ENCODE assay signal across 17 cellular contexts in the genomic region with DNA sequence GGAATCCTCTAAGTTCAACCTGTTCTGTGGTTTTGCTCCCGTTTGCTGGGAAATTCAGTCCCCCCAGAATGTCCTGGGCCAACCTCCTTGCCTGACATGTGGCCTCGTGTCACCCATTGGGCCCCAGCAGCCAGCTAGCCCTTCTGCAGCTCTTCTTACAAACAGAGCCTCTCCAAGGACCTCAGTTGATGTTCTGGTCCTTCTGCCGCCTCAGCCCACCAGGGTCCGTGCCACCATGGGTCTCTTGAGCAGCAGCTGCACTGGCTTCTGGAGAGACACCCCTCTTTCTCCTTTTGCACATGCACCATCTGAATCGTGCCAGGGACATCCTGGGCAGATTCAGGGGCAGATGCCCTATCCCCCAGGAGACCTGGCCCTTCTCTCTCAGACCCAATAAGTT.
DNase-seq lines count a peak whose midpoint lies in the region; ATAC-seq and TF ChIP-seq lines count a peak whose summit lies in the region.
"Had no signal": no experiment of that assay in that cellular context is flagged by ENCODE, and none has a peak within 500 bp of the region (broad histone marks: within the 10 kb centered on the region; RNA-seq: fewer than 3 reads in every experiment).

No MANE protein-coding gene starts in this region.

- DNase-seq in left cardiac atrium = peak; percentile 12
- DNase-seq in right cardiac atrium = no peak
- DNase-seq in coronary artery (ENCODE audit: low spot score) = peak; percentile 55
- peak; percentile 26 for DNase-seq in osteoblast (ENCODE audit: insufficient read length, low spot score, missing footprints)
- DNase-seq in aorta = peak; percentile 10 to 48
- DNase-seq in Kasumi-1 (lab: John Stamatoyannopoulos, UW) = no peak
- no peak for DNase-seq in T-helper 1 cell
- no peak for DNase-seq in GM03348 (ENCODE audit: low spot score)
- DNase-seq: BE2C; CD4-positive, alpha-beta memory T cell; DMS153; DMS79 treated with DMSO at 0.1 percent for 48 hours; EL; HCEC 1CT; HFFc6 had no signal

- H3K9me3 ChIP-seq in right cardiac atrium (ENCODE audit: control insufficient read depth, low read length) = no peaks in the 10 kb centered on the region
- H3K9me3 ChIP-seq in osteoblast (ENCODE audit: low read depth, low read length) = no peaks in the 10 kb centered on the region
- H3K9me3 ChIP-seq in aorta (ENCODE audit: control insufficient read depth, low read length) = no peaks in the 10 kb centered on the region
- H3K9me3 ChIP-seq: BE2C had no signal

- no peak for ATAC-seq in left cardiac atrium
- ATAC-seq in right cardiac atrium = no peak
- ATAC-seq in aorta (ENCODE audit: low FRiP score) = no peak

- no peaks in the 10 kb centered on the region for H3K79me2 ChIP-seq in osteoblast (ENCODE audit: insufficient read depth, low read length)

- H2AFZ ChIP-seq in osteoblast (ENCODE audit: low read length) = no peak overlapping the region

- no peak overlapping the region for H3K4me2 ChIP-seq in osteoblast (ENCODE audit: insufficient read depth, low read length)

- intact Hi-C loops in left cardiac atrium (cut with DNase I) (no loop called here), right cardiac atrium (cut with DNase I) (no loop called here), aorta (cut with DNase I) (no loop called here)

- no peaks in the 10 kb centered on the region for H3K4me1 ChIP-seq in right cardiac atrium (ENCODE audit: control insufficient read depth, insufficient read depth, low read length)
- no peaks in the 10 kb centered on the region for H3K4me1 ChIP-seq in osteoblast (ENCODE audit: insufficient read depth, low read length)
- H3K4me1 ChIP-seq in aorta (ENCODE audit: control insufficient read depth in 1 of 2, insufficient read depth in 2 of 2, low read length in 2 of 2) = no peaks in the 10 kb centered on the region
- H3K4me1 ChIP-seq: BE2C had no signal

- H3K27ac ChIP-seq in right cardiac atrium (ENCODE audit: low read length) (no peak overlapping the region), coronary artery (no peak overlapping the region), osteoblast (ENCODE audit: low read depth, low read length) (no peak overlapping the region), aorta (ENCODE audit: low read depth in 1 of 2, low read length in 2 of 2) (no peak overlapping the region)
- H3K27ac ChIP-seq: C4-2B, HL-60 had no signal

- H3K36me3 ChIP-seq in osteoblast (ENCODE audit: insufficient read depth, low read length) (no peaks in the 10 kb centered on the region), aorta (ENCODE audit: control insufficient read depth in 1 of 2, insufficient read depth in 2 of 2, low read length in 1 of 2) (no peaks in the 10 kb centered on the region)
- H3K36me3 ChIP-seq: BE2C had no signal

- H3K4me3 ChIP-seq in right cardiac atrium (ENCODE audit: low read length) (no peak overlapping the region), coronary artery (no peak overlapping the region), osteoblast (ENCODE audit: insufficient read depth, low read length) (no peak overlapping the region), aorta (ENCODE audit: low read length in 2 of 2) (no peak overlapping the region)

- H4K20me1 ChIP-seq in osteoblast (ENCODE audit: insufficient read depth, low read length) = no peaks in the 10 kb centered on the region

- no peak for TF ChIP-seq CTCF in coronary artery (IDR thresholded peaks at IDR 0.05)
- TF ChIP-seq CTCF in osteoblast (IDR thresholded peaks at IDR 0.05; ENCODE audit: extremely low read depth, low read depth, low read length) = no peak

- WGBS in right cardiac atrium = 72% methylated on average over 5 of the region's 5 CpGs
- 79 to 85% methylated on average over 5 of the region's 5 CpGs for WGBS in aorta, 2 donors

- H3K27me3 ChIP-seq in right cardiac atrium (ENCODE audit: control insufficient read depth, insufficient read depth) (no peaks in the 10 kb centered on the region), osteoblast (ENCODE audit: insufficient read depth, low read length) (peaks cover 28% of the 10 kb centered on the region), aorta (ENCODE audit: control insufficient read depth in 1 of 2, insufficient read depth in 2 of 2, low read length in 1 of 2) (no peaks in the 10 kb centered on the region)
- H3K27me3 ChIP-seq: BE2C had no signal

Comparison
In these comparisons a context has a peak if more than half of its experiments do, and no peak if none do; other contexts are left out.
1. DNase-seq: peak in left cardiac atrium (single experiment), coronary artery (single experiment), osteoblast (single experiment) and aorta (2 of 2); none in right cardiac atrium (0 of 3), Kasumi-1 (0 of 2), T-helper 1 cell (0 of 5) and GM03348 (single experiment).